16 cellular contexts compared by ENCODE assay signal in the genomic region with DNA sequence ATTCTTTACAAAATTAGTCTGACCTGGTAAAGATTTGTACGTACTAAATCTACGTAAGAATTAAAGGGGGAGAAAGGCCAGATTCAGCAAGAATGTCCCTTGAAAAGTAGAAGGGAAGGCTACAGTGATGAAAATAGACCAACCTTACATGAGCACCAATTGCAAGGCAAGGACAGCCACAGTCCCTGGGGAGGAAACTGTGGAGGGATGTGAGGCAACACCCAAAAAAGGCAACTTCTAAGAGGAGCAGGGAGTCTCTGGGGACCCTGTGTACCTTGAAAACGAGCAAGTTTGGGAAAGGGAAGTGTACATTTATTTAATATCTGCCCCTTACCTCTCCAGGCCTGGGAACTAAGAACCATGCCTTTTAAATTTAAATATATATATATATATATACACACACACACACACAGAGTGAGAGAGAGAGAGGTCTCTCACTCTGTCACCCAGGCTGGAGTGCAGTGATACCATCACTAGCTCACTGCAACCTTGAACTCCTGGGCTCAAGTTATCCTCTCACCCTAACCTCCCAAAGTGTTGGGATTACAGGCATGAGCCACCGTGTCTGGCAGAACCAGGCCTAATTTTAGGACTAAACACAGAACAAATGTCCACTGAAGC. TPM values are rescaled to one million over a fixed set of nuclear protein-coding genes. Genes with fewer than 3 reads are reported as not detected.
DNase-seq lines count a peak whose midpoint lies in the region; ATAC-seq and TF ChIP-seq lines count a peak whose summit lies in the region.
"Had no signal": no experiment of that assay in that cellular context is flagged by ENCODE, and none has a peak within 500 bp of the region (broad histone marks: within the 10 kb centered on the region; RNA-seq: fewer than 3 reads in every experiment).

No MANE protein-coding gene starts in this region.

- no peaks in the 10 kb centered on the region for H3K27me3 ChIP-seq in PC-9 (ENCODE audit: insufficient read depth, low read depth)
- H3K27me3 ChIP-seq in neutrophil = no peaks in the 10 kb centered on the region

- H3F3A ChIP-seq in PC-9 (ENCODE audit: insufficient read depth, low read depth) = peaks cover 57% of the 10 kb centered on the region

- H4K20me1 ChIP-seq in PC-9 (ENCODE audit: insufficient read depth) = no peaks in the 10 kb centered on the region

- no peak for DNase-seq in PC-9
- DNase-seq in medulla oblongata (ENCODE audit: extremely low spot score) = no peak
- DNase-seq: activated CD4-positive, alpha-beta memory T cell treated with anti-CD3 and anti-CD28 coated beads for 36 hours; anterior cingulate cortex; cortex of kidney; NCI-H1048; NCI-H510A; stimulated activated CD4-positive, alpha-beta T cell treated with anti-CD3 and anti-CD28 coated beads, Interleukin-1b, Interleukin-23, amount 100 ng/mL, for 48 hours had no signal

- H3K79me2 ChIP-seq in PC-9 (ENCODE audit: low read depth) = peaks cover 30% of the 10 kb centered on the region

- H3K9me3 ChIP-seq in PC-9 (ENCODE audit: insufficient read depth, low read depth) = no peaks in the 10 kb centered on the region
- no peaks in the 10 kb centered on the region for H3K9me3 ChIP-seq in neutrophil

- peaks cover 68% of the 10 kb centered on the region for H3K4me1 ChIP-seq in PC-9 (replicated peaks; ENCODE audit: insufficient read depth)
- no peaks in the 10 kb centered on the region for H3K4me1 ChIP-seq in neutrophil (ENCODE audit: control insufficient read depth in 1 of 2, insufficient read depth in 1 of 2, low read depth in 1 of 2, low read length in 1 of 2)

- CTCF ChIA-PET in PC-9 (lab: Charles Lee) = no interaction called here

- POLR2A ChIA-PET in PC-9 (lab: Charles Lee; ENCODE audit: unreplicated experiment) = no interaction called here

- TF ChIP-seq CTCF in PC-9 (conservative IDR thresholded peaks at IDR 0.05) (no peak), neutrophil (IDR thresholded peaks at IDR 0.05) (no peak)

- no peaks in the 10 kb centered on the region for H3K36me3 ChIP-seq in PC-9 (ENCODE audit: low read depth)
- H3K36me3 ChIP-seq in neutrophil = peaks cover 5% of the 10 kb centered on the region

- no TSS peak for BruUV-seq in PC-9 (replicated peaks; lab: Mats Ljungman, UMichigan)

- H3K9me2 ChIP-seq in PC-9 (ENCODE audit: insufficient read depth) = no peaks in the 10 kb centered on the region

- intact Hi-C loops in PC-9 (cut with micrococcal nuclease; ENCODE audit: unreplicated experiment) = loop anchor here (2.0 kb wide), 3 partner anchors 23 to 51 kb away; no protein-coding TSS in a partner anchor

- H3K4me2 ChIP-seq in PC-9 = peak overlapping the region; percentile 63

- H3K4me3 ChIP-seq in PC-9 (no peak overlapping the region), neutrophil (ENCODE audit: low read depth in 1 of 2, low read length in 1 of 2) (no peak overlapping the region)

- H3K27ac ChIP-seq in PC-9 = peak overlapping the region; percentile 81
- peak overlapping the region; percentile 32 for H3K27ac ChIP-seq in neutrophil

- peak; percentile 46 for ATAC-seq in GM18499 (IDR thresholded peaks at IDR 0.05; ENCODE audit: insufficient read depth, unreplicated experiment)
- ATAC-seq in GM21737 (IDR thresholded peaks at IDR 0.05; ENCODE audit: unreplicated experiment) = peak; percentile 76
- no peak for ATAC-seq in HG03457 (IDR thresholded peaks at IDR 0.05; ENCODE audit: unreplicated experiment)
- no peak for ATAC-seq in HG02571 (IDR thresholded peaks at IDR 0.05; ENCODE audit: unreplicated experiment)
- ATAC-seq in HG02885 (IDR thresholded peaks at IDR 0.05; ENCODE audit: poor library complexity, unreplicated experiment) = no peak
- ATAC-seq: activated T-helper 17 cell treated with anti-CD3 and anti-CD28 coated beads, Interleukin-2, amount 50 U/mL, for 72 hours had no signal

- H2AFZ ChIP-seq in PC-9 = no peak overlapping the region

RNA-seq across cellular contexts. Expression of gene TMCC3, which starts 56.4 kb away (rescaled TPM):
- 10.0 and 19.9 TPM in 2 replicates for total RNA-seq in PC-9 (2021)
- total RNA-seq: T-helper 2 cell treated with Interferon-gamma antibody and Interleukin-4, amounts not matched to agents 100 ng/mL and 5 ng/mL, for 36 hours had no signal

Comparison
In these comparisons a context has a peak if more than half of its experiments do, and no peak if none do; other contexts are left out.
1. ATAC-seq: peak in GM18499 (single experiment) and GM21737 (single experiment); none in HG03457 (single experiment), HG02571 (single experiment) and HG02885 (single experiment).